Comparison of ENCODE assay signal across 20 cellular contexts in genomic region chr1:76770979-76771378, GRCh38.
DNase-seq lines count a peak whose midpoint lies in the region; ATAC-seq and TF ChIP-seq lines count a peak whose summit lies in the region.
"Had no signal": no experiment of that assay in that cellular context is flagged by ENCODE, and none has a peak within 500 bp of the region (broad histone marks: within the 10 kb centered on the region; RNA-seq: fewer than 3 reads in every experiment).

No MANE protein-coding gene starts in this region.

- H3K27me3 ChIP-seq in foreskin keratinocyte, result no peaks in the 10 kb centered on the region

- H3K4me3 Mint-ChIP-seq in chondrocyte (ENCODE audit: unreplicated experiment), result no peak overlapping the region
- H3K4me3 Mint-ChIP-seq: activated CD4-positive, alpha-beta memory T cell treated with anti-CD3 and anti-CD28 coated beads for 36 hours; activated naive CD4-positive, alpha-beta T cell treated with anti-CD3 and anti-CD28 coated beads for 36 hours; activated T-cell treated with anti-CD3 and anti-CD28 coated beads, Interleukin-2, amount 50 U/mL, for 24 hours; CD4-positive, alpha-beta T cell; endodermal cell; T-helper 17 cell had no signal

- H3K4me1 ChIP-seq in foreskin keratinocyte, result no peaks in the 10 kb centered on the region
- H3K4me1 ChIP-seq: left ventricle myocardium inferior had no signal

- H3K4me1 Mint-ChIP-seq in chondrocyte (ENCODE audit: low read depth), result no peaks in the 10 kb centered on the region
- H3K4me1 Mint-ChIP-seq: T-helper 17 cell had no signal

- H3K9me3 Mint-ChIP-seq in chondrocyte (ENCODE audit: low read depth), result no peaks in the 10 kb centered on the region
- H3K9me3 Mint-ChIP-seq: activated CD4-positive, alpha-beta memory T cell treated with anti-CD3 and anti-CD28 coated beads for 36 hours; activated naive CD4-positive, alpha-beta T cell treated with anti-CD3 and anti-CD28 coated beads for 36 hours; activated T-cell treated with anti-CD3 and anti-CD28 coated beads, Interleukin-2, amount 50 U/mL, for 24 hours; CD4-positive, alpha-beta T cell; endodermal cell had no signal

- DNase-seq in DMS 273 (lab: John Stamatoyannopoulos, UW; ENCODE audit: unreplicated experiment) (peak; percentile 74), NCI-H128 (lab: John Stamatoyannopoulos, UW; ENCODE audit: unreplicated experiment) (peak; percentile 69), NCI-H524 (lab: John Stamatoyannopoulos, UW) (peak; percentile 70 to 83), inferior parietal cortex (ENCODE audit: extremely low spot score) (peak; percentile 62), foreskin keratinocyte (no peak), chondrocyte (ENCODE audit: low spot score) (no peak), DMS114 treated with DMSO at 0.1 percent for 48 hours (lab: John Stamatoyannopoulos, UW; ENCODE audit: unreplicated experiment) (no peak)
- no peak for DNase-seq in stimulated activated CD4-positive, alpha-beta T cell treated with anti-CD3 and anti-CD28 coated beads, Interleukin-12 subunit alpha, Interleukin-12 subunit beta, amount 100 ng/mL, for 4 hours
- DNase-seq: activated CD4-positive, alpha-beta memory T cell treated with anti-CD3 and anti-CD28 coated beads for 36 hours; activated naive CD4-positive, alpha-beta T cell treated with anti-CD3 and anti-CD28 coated beads for 36 hours; activated T-cell treated with anti-CD3 and anti-CD28 coated beads, Interleukin-2, amount 50 U/mL, for 24 hours; CD4-positive, alpha-beta T cell; cerebellar nuclear complex; endodermal cell; glutamatergic neuron; left ventricle myocardium inferior; NCI-H526; PC-9; SIG-M5; T-helper 17 cell had no signal

- H3K27me3 Mint-ChIP-seq in chondrocyte (ENCODE audit: low read depth), result peaks cover 15% of the 10 kb centered on the region
- H3K27me3 Mint-ChIP-seq: activated CD4-positive, alpha-beta memory T cell treated with anti-CD3 and anti-CD28 coated beads for 36 hours had no signal

- TF ChIP-seq CTCF in foreskin keratinocyte (conservative IDR thresholded peaks at IDR 0.05), result no peak
- no peak for TF ChIP-seq CTCF in chondrocyte (IDR thresholded peaks at IDR 0.05)

- no peak overlapping the region for H3K27ac ChIP-seq in foreskin keratinocyte
- H3K27ac ChIP-seq: left ventricle myocardium inferior, PC-9 had no signal

- H3K36me3 Mint-ChIP-seq in chondrocyte (ENCODE audit: low read depth), result no peaks in the 10 kb centered on the region
- H3K36me3 Mint-ChIP-seq: activated CD4-positive, alpha-beta memory T cell treated with anti-CD3 and anti-CD28 coated beads for 36 hours had no signal

- ATAC-seq in foreskin keratinocyte, result no peak
- ATAC-seq: T-helper 17 cell had no signal

- no peak overlapping the region for H3K27ac Mint-ChIP-seq in chondrocyte (ENCODE audit: unreplicated experiment)
- H3K27ac Mint-ChIP-seq: activated CD4-positive, alpha-beta memory T cell treated with anti-CD3 and anti-CD28 coated beads for 36 hours; activated naive CD4-positive, alpha-beta T cell treated with anti-CD3 and anti-CD28 coated beads for 36 hours; activated T-cell treated with anti-CD3 and anti-CD28 coated beads, Interleukin-2, amount 50 U/mL, for 24 hours; CD4-positive, alpha-beta T cell; endodermal cell; T-helper 17 cell had no signal

Comparison
In these comparisons a context has a peak if more than half of its experiments do, and no peak if none do; other contexts are left out.
1. DNase-seq: peak in DMS 273 (single experiment), NCI-H128 (single experiment), NCI-H524 (2 of 2) and inferior parietal cortex (single experiment); none in foreskin keratinocyte (0 of 2), stimulated activated CD4-positive, alpha-beta T cell treated with anti-CD3 and anti-CD28 coated beads, Interleukin-12 subunit alpha, Interleukin-12 subunit beta, amount 100 ng/mL, for 4 hours (single experiment), chondrocyte (single experiment) and DMS114 treated with DMSO at 0.1 percent for 48 hours (single experiment).